In the genomic region with DNA sequence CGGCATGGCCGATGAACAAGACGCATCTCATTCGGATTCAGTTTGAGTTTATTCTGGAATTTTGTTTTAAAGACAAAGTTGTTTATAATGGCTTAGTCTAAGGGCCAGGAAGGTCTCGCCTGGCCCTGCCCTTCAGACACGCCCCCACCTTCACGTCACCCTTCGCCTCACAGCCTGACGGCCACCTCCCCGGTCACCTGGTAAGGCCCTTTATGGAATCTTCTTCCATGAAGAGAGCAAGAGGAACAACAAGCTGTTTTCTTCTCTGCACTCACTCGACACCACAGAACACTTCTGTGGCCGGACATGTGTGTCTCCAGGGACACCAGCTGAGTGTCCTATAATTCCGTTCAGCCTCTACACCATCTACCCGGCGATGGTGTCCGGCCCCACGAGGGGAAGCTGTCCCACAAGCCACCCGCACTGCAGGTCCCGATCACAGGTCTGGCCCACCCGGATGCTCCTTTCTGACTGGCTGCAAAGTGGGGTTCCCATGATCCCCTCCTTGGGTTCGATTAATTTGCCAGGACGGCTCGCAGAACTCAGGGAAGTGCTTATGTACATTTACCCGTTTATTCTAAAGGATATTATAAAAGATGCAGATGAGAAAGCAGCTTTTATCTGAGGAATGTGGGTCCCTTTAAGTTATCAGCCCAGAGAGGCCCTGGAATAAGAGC, we compare ENCODE assay signal across 14 cellular contexts. TPM values are rescaled to one million over a fixed set of nuclear protein-coding genes. Genes with fewer than 3 reads are reported as not detected.
"Had no signal": no experiment of that assay in that cellular context is flagged by ENCODE, and none has a peak within 500 bp of the region (broad histone marks: within the 10 kb centered on the region; RNA-seq: fewer than 3 reads in every experiment).

No MANE protein-coding gene starts in this region.

- DNase-seq: activated CD4-positive, alpha-beta T cell treated with anti-CD3 and anti-CD28 coated beads for 4 hours; activated naive CD4-positive, alpha-beta T cell treated with Interleukin-2 at 50 U/mL for 16 hours; effector memory CD8-positive, alpha-beta T cell; hypothalamus; mesenchymal stem cell; SK-N-SH; T-helper 1 cell; transverse colon had no signal

- H3K36me3 ChIP-seq: adrenal gland, pancreas, transverse colon had no signal

- H3K4me1 ChIP-seq: body of pancreas, pancreas had no signal

- H3K9me3 ChIP-seq: adrenal gland, pancreas, SK-N-SH had no signal

- H3K9ac ChIP-seq: SK-N-SH had no signal

- FAIRE-seq: pancreas had no signal

- H3K4me2 ChIP-seq: SK-N-SH had no signal

- H3K4me3 ChIP-seq: adrenal gland, body of pancreas, pancreas, transverse colon had no signal

- H3K27ac ChIP-seq: adrenal gland, body of pancreas, pancreas, transverse colon had no signal

- ATAC-seq: body of pancreas; effector memory CD8-positive, alpha-beta T cell; left colon; pancreas had no signal

RNA-seq across cellular contexts. Expression of a gene that starts 17.4 kb away (rescaled TPM):
- total RNA-seq: glomerular endothelial cell, subcutaneous adipose tissue had no signal

RNA-seq across cellular contexts. Expression of a gene that starts 54.9 kb away (rescaled TPM):
- total RNA-seq: glomerular endothelial cell, left colon had no signal
- polyA plus RNA-seq: SK-N-SH had no signal
